Comparison of ENCODE assay signal across 9 cellular contexts in genomic region chr20:57622579-57623381, GRCh38. TPM values are rescaled to one million over a fixed set of nuclear protein-coding genes. Genes with fewer than 3 reads are reported as not detected.
A peak's percentile ranks its signal among the peaks of the same experiment; 100 is the strongest.
DNase-seq lines count a peak whose midpoint lies in the region; ATAC-seq, FAIRE-seq and TF ChIP-seq lines count a peak whose summit lies in the region.
"Had no signal": no experiment of that assay in that cellular context is flagged by ENCODE, and none has a peak within 500 bp of the region (broad histone marks: within the 10 kb centered on the region; RNA-seq: fewer than 3 reads in every experiment).

No MANE protein-coding gene starts in this region.

- H3K9me2 ChIP-seq in PC-3 (replicated peaks; ENCODE audit: low read length) = no peaks in the 10 kb centered on the region

- ATAC-seq in PC-3 (peak; percentile 67), sciatic nerve (no peak), GM21723 (IDR thresholded peaks at IDR 0.05; ENCODE audit: unreplicated experiment) (no peak), GM21526 (IDR thresholded peaks at IDR 0.05; ENCODE audit: low FRiP score, unreplicated experiment) (no peak)
- ATAC-seq in activated T-helper 17 cell treated with anti-CD3 and anti-CD28 coated beads, Interleukin-2, amount 50 U/mL, for 72 hours (replicated peaks) = no peak

- no TSS peak for BruUV-seq in PC-3 (replicated peaks; lab: Mats Ljungman, UMichigan)

- no peaks in the 10 kb centered on the region for H3K27me3 Mint-ChIP-seq in activated T-helper 17 cell treated with anti-CD3 and anti-CD28 coated beads, Interleukin-2, amount 50 U/mL, for 72 hours

- H3F3A ChIP-seq in PC-3 (ENCODE audit: low read length, unreplicated experiment) = no peaks in the 10 kb centered on the region

- no peaks in the 10 kb centered on the region for H3K36me3 Mint-ChIP-seq in activated T-helper 17 cell treated with anti-CD3 and anti-CD28 coated beads, Interleukin-2, amount 50 U/mL, for 72 hours (ENCODE audit: low read depth)

- H4K20me1 ChIP-seq in PC-3 (ENCODE audit: low read length) = no peaks in the 10 kb centered on the region

- H3K79me2 ChIP-seq in PC-3 (ENCODE audit: low read length) = no peaks in the 10 kb centered on the region

- no peak overlapping the region for H3K4me3 ChIP-seq in AG10803 (ENCODE audit: low read length)
- 0 out of 2 replicates have a peak overlapping the region, but pooled peaks have one; percentile 5 for H3K4me3 ChIP-seq in PC-3 (ENCODE audit: low read length)
- H3K4me3 ChIP-seq: ovary had no signal

- no peak for TF ChIP-seq POLR2A in H54 (IDR thresholded peaks at IDR 0.05; ENCODE audit: low read depth, low read length)

- H3K27me3 ChIP-seq in PC-3 (ENCODE audit: low read length) = no peaks in the 10 kb centered on the region
- H3K27me3 ChIP-seq: ovary had no signal

- peak overlapping the region; percentile 35 for H3K27ac ChIP-seq in PC-3 (ENCODE audit: low read length)
- H3K27ac ChIP-seq: ovary had no signal

- H3K36me3 ChIP-seq in PC-3 (ENCODE audit: low read depth, low read length) = no peaks in the 10 kb centered on the region
- H3K36me3 ChIP-seq: ovary had no signal

- peaks cover 34% of the 10 kb centered on the region for H3K4me1 Mint-ChIP-seq in activated T-helper 17 cell treated with anti-CD3 and anti-CD28 coated beads, Interleukin-2, amount 50 U/mL, for 72 hours

- DNase-seq in AG10803 (ENCODE audit: low read depth) (peak; percentile 42), H54 (ENCODE audit: insufficient read length, low spot score) (peak; percentile 77), PC-3 (peak; percentile 99), glomerular visceral epithelial cell (ENCODE audit: extremely low spot score) (peak; percentile 90), sciatic nerve (ENCODE audit: low spot score) (peak; percentile 64)

- H3K4me2 ChIP-seq in PC-3 (ENCODE audit: low read length) = peak overlapping the region; percentile 47

- H3K9me3 ChIP-seq in PC-3 (ENCODE audit: low read length) = no peaks in the 10 kb centered on the region
- H3K9me3 ChIP-seq: ovary had no signal

- peaks cover 50% of the 10 kb centered on the region for H3K4me1 ChIP-seq in PC-3 (ENCODE audit: insufficient read depth, low read length)

- H3K27ac Mint-ChIP-seq in activated T-helper 17 cell treated with anti-CD3 and anti-CD28 coated beads, Interleukin-2, amount 50 U/mL, for 72 hours = no peak overlapping the region

- intact Hi-C loops in PC-3 (cut with micrococcal nuclease) = loop anchor here (1.0 to 10.0 kb wide), 4 partner anchors 75 to 587 kb away; no protein-coding TSS in a partner anchor
- intact Hi-C loops in sciatic nerve (cut with DNase I) = no loop called here

- peak overlapping the region; percentile 17; the same call in 1 of the 2 replicates for H2AFZ ChIP-seq in PC-3 (ENCODE audit: low read length)

- no peak overlapping the region for H3K9ac ChIP-seq in PC-3 (ENCODE audit: low read length)

- peak overlapping the region; percentile 32 for H3K4me3 Mint-ChIP-seq in activated T-helper 17 cell treated with anti-CD3 and anti-CD28 coated beads, Interleukin-2, amount 50 U/mL, for 72 hours

- POLR2A ChIA-PET in PC-3 (lab: Charles Lee; ENCODE audit: unreplicated experiment) = interaction anchor here (0.6 kb wide), 1 partner anchor 510 kb away, joined by 6 read pairs; no protein-coding TSS in a partner anchor

- no peak for FAIRE-seq in H54 (lab: Jason Lieb, UNC)

- CTCF ChIA-PET in PC-3 (lab: Charles Lee) = interaction anchor here (0.6 to 1.1 kb wide), 16 partner anchors 21 to 590 kb away, joined by 3 to 9 read pairs (median 4); no protein-coding TSS in a partner anchor

- TF ChIP-seq CTCF in AG10803 (conservative IDR thresholded peaks at IDR 0.05; ENCODE audit: low read length) = peak; percentile 67
- TF ChIP-seq CTCF in PC-3 (conservative IDR thresholded peaks at IDR 0.05; ENCODE audit: low read depth, low read length) = peak; percentile 99

- no peaks in the 10 kb centered on the region for H3K9me3 Mint-ChIP-seq in activated T-helper 17 cell treated with anti-CD3 and anti-CD28 coated beads, Interleukin-2, amount 50 U/mL, for 72 hours

RNA-seq across cellular contexts. Expression of gene ZBP1, which starts 2.6 kb away (rescaled TPM):
- total RNA-seq in PC-3 (2014; rRNA removed) = 0.12 TPM in 1 of 2 replicates, not detected in the other
- 1 to 10 TPM; 1.0 to 1.7 TPM for total RNA-seq in activated T-helper 17 cell treated with anti-CD3 and anti-CD28 coated beads, Interleukin-2, amount 50 U/mL, for 72 hours
- total RNA-seq in sciatic nerve = 0.49 TPM

Comparison
In these comparisons a context has a peak if more than half of its experiments do, and no peak if none do; other contexts are left out.
1. DNase-seq: peak in every context shown above with its lines; median percentile 99 in PC-3; 90 in glomerular visceral epithelial cell; 77 in H54; 64 in sciatic nerve; 42 in AG10803.